ENCODE assay signal across 8 cellular contexts in the genomic region with DNA sequence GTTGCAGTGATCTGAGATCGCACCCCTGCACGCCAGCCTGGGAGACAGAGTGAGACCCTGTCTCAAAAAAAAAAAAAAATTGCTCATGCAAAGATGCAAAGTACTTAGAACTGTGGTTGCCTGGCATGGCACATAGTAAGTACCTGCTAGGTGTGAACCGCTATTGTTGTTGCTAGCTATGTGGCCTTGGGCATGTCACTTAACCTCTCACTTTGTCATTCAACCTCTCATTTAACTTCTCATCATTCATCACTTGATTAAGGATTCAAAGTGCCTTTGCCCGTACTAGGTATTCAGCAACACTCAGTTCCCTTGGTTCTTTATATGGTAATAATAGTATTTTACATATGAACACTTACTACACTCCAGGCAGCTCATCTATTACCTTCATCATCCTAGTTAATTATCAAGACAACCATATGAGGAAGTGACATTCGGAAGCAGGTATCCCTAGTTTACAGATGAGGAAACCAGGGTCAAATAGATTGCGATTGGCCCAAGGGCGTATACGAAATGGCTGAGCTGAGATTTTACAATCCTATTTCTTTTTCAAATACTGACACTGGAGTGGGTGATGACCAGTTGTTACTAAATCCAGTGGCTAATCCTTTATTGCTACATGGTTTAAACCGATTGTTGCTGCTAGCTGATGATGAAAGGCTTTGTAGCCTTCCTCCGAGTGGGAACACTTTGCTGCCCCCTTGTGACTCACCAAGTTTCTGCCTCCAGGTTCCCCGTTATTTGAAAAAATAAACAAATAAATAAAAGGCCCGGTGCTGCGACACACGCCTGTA. TPM values are rescaled to one million over a fixed set of nuclear protein-coding genes. Genes with fewer than 3 reads are reported as not detected.
DNase-seq lines count a peak whose midpoint lies in the region; ATAC-seq and TF ChIP-seq lines count a peak whose summit lies in the region.

No MANE protein-coding gene starts in this region.

- H3K4me3 ChIP-seq in right atrium auricular region = no peak overlapping the region

- no peaks in the 10 kb centered on the region for H3K36me3 ChIP-seq in right atrium auricular region

- no peaks in the 10 kb centered on the region for H3K9me3 Mint-ChIP-seq in activated naive CD4-positive, alpha-beta T cell treated with anti-CD3 and anti-CD28 coated beads, Interleukin-2, amount 10 ng/mL, durations not matched to agents 7 days and 5 days

- H3K9me3 ChIP-seq in right atrium auricular region = no peaks in the 10 kb centered on the region

- no peak overlapping the region for H3K27ac Mint-ChIP-seq in activated naive CD4-positive, alpha-beta T cell treated with anti-CD3 and anti-CD28 coated beads, Interleukin-2, amount 10 ng/mL, durations not matched to agents 7 days and 5 days

- H3K27me3 ChIP-seq in right atrium auricular region = no peaks in the 10 kb centered on the region

- peaks cover 8% of the 10 kb centered on the region for H3K27me3 Mint-ChIP-seq in activated naive CD4-positive, alpha-beta T cell treated with anti-CD3 and anti-CD28 coated beads, Interleukin-2, amount 10 ng/mL, durations not matched to agents 7 days and 5 days

- no peak overlapping the region for H3K27ac ChIP-seq in right atrium auricular region

- peaks cover 7% of the 10 kb centered on the region for H3K4me1 Mint-ChIP-seq in activated naive CD4-positive, alpha-beta T cell treated with anti-CD3 and anti-CD28 coated beads, Interleukin-2, amount 10 ng/mL, durations not matched to agents 7 days and 5 days

- CTCF ChIA-PET in activated naive CD4-positive, alpha-beta T cell treated with anti-CD3 and anti-CD28 coated beads, Interleukin-2, amount 10 ng/mL, durations not matched to agents 7 days and 5 days (lab: Charles Lee) = interaction anchor here (0.5 to 3.9 kb wide), 22 partner anchors 12 to 213 kb away, joined by 3 to 31 read pairs (median 4); partner anchors contain the start of gene SEPTIN6

- H3K4me1 ChIP-seq in right atrium auricular region = no peaks in the 10 kb centered on the region

- DNase-seq in DMS153 (lab: John Stamatoyannopoulos, UW) (peak; percentile 19), DMS153 treated with DMSO at 0.1 percent for 48 hours (lab: John Stamatoyannopoulos, UW; ENCODE audit: unreplicated experiment) (no peak), KBM-7 (peak; percentile 89), SK-MEL-5 (ENCODE audit: low read depth, low spot score) (peak; percentile 62), right atrium auricular region (ENCODE audit: low spot score) (peak; percentile 72), smooth muscle cell of the brain vasculature (ENCODE audit: low read depth, low spot score) (peak; percentile 31)
- DNase-seq in activated naive CD4-positive, alpha-beta T cell treated with anti-CD3 and anti-CD28 coated beads, Interleukin-2, amount 10 ng/mL, durations not matched to agents 7 days and 5 days = peak; percentile 75

- peak; percentile 25 to 69 for TF ChIP-seq CTCF in right atrium auricular region (IDR thresholded peaks at IDR 0.05)

- ATAC-seq in HG03571 (IDR thresholded peaks at IDR 0.05; ENCODE audit: unreplicated experiment) = no peak

- no peaks in the 10 kb centered on the region for H3K36me3 Mint-ChIP-seq in activated naive CD4-positive, alpha-beta T cell treated with anti-CD3 and anti-CD28 coated beads, Interleukin-2, amount 10 ng/mL, durations not matched to agents 7 days and 5 days

- H3K4me3 Mint-ChIP-seq in activated naive CD4-positive, alpha-beta T cell treated with anti-CD3 and anti-CD28 coated beads, Interleukin-2, amount 10 ng/mL, durations not matched to agents 7 days and 5 days = no peak overlapping the region

- in situ Hi-C loops in KBM-7 (cut with MboI; ENCODE audit: low pct_unique_long_range_greater_than_20kb, low sequenced_read_pairs) = no loop called here
- in situ Hi-C loops in SK-MEL-5 (cut with HindIII; ENCODE audit: low pct_unique_long_range_greater_than_20kb, low sequenced_read_pairs) = no loop called here

RNA-seq across cellular contexts. Expression of gene SOWAHD, which starts 28.8 kb away (rescaled TPM):
- 0.19 TPM in 1 of 2 replicates, not detected in the other for total RNA-seq in SK-MEL-5 (2014; rRNA removed; shearing (Covaris generic))
- polyA plus RNA-seq in SK-MEL-5 (2015; cell fraction: cytosol; rRNA removed) = 0.27 TPM in 1 of 2 replicates, not detected in the other
- polyA plus RNA-seq in SK-MEL-5 (2015; cell fraction: nucleus; rRNA removed) = not detected in 2 replicates
- total RNA-seq in right atrium auricular region = not detected

RNA-seq across cellular contexts. Expression of gene SEPTIN6, which starts 36.6 kb away (rescaled TPM):
- total RNA-seq in SK-MEL-5 (2014; rRNA removed; shearing (Covaris generic)) = 37.4 and 37.9 TPM in 2 replicates
- 33.3 and 46.6 TPM in 2 replicates for polyA plus RNA-seq in SK-MEL-5 (2015; cell fraction: cytosol; rRNA removed)
- polyA plus RNA-seq in SK-MEL-5 (2015; cell fraction: nucleus; rRNA removed) = 12.7 and 18.0 TPM in 2 replicates
- total RNA-seq in right atrium auricular region = 10 to 100 TPM; 14.1 to 16.4 TPM
